1 cellular context compared by ENCODE assay signal in the genomic region with DNA sequence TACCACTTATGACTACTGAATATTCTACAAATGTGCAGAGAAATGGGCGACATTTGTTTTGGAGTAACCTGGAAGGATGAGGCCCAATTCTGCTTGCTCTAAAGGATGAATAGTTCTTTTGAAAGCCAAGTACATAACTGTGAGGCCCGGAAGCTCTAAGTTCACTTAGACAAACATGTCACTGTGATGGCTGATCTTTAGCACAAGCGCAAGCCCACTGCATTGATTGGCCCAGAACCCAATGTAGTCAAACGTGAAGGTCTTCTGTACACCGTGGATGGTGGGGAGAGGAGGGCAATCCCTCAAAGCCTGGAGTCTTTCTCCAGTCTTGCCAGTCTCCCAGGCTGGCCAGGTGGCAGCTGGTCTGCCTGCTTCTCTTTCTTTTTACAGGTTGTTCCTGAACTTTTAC.
TF ChIP-seq lines count a peak whose summit lies in the region.

No MANE protein-coding gene starts in this region.

TF ChIP-seq in HepG2, 621 proteins besides CTCF, POLR2A, EP300 and RAD21 (continued from another document and continues in another):
- TF ChIP-seq, protein P1, sequence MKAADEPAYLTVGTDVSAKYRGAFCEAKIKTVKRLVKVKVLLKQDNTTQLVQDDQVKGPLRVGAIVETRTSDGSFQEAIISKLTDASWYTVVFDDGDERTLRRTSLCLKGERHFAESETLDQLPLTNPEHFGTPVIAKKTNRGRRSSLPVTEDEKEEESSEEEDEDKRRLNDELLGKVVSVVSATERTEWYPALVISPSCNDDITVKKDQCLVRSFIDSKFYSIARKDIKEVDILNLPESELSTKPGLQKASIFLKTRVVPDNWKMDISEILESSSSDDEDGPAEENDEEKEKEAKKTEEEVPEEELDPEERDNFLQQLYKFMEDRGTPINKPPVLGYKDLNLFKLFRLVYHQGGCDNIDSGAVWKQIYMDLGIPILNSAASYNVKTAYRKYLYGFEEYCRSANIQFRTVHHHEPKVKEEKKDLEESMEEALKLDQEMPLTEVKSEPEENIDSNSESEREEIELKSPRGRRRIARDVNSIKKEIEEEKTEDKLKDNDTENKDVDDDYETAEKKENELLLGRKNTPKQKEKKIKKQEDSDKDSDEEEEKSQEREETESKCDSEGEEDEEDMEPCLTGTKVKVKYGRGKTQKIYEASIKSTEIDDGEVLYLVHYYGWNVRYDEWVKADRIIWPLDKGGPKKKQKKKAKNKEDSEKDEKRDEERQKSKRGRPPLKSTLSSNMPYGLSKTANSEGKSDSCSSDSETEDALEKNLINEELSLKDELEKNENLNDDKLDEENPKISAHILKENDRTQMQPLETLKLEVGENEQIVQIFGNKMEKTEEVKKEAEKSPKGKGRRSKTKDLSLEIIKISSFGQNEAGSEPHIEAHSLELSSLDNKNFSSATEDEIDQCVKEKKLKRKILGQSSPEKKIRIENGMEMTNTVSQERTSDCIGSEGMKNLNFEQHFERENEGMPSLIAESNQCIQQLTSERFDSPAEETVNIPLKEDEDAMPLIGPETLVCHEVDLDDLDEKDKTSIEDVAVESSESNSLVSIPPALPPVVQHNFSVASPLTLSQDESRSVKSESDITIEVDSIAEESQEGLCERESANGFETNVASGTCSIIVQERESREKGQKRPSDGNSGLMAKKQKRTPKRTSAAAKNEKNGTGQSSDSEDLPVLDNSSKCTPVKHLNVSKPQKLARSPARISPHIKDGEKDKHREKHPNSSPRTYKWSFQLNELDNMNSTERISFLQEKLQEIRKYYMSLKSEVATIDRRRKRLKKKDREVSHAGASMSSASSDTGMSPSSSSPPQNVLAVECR (CRISPR knock-in tag; IDR thresholded peaks at IDR 0.05; ENCODE audit: borderline replicate concordance): peak; percentile 40; the same call in 1 of the 2 replicates
- no peak for TF ChIP-seq TOPORS (CRISPR knock-in tag; IDR thresholded peaks at IDR 0.05)
- TF ChIP-seq ZBTB37 (CRISPR knock-in tag; IDR thresholded peaks at IDR 0.05): no peak
- no peak for TF ChIP-seq MTF1 (CRISPR knock-in tag; IDR thresholded peaks at IDR 0.05)
- TF ChIP-seq ZNF652 (CRISPR knock-in tag; IDR thresholded peaks at IDR 0.05; ENCODE audit: borderline replicate concordance, low read depth): no peak; the same call in 1 of the 2 replicates
- no peak for TF ChIP-seq ZNF513 (CRISPR knock-in tag; conservative IDR thresholded peaks at IDR 0.05)
- no peak for TF ChIP-seq ZSCAN25 (CRISPR knock-in tag; IDR thresholded peaks at IDR 0.05)
- TF ChIP-seq KMT2B (CRISPR knock-in tag; IDR thresholded peaks at IDR 0.05): 0 out of 2 replicates have a peak, but pooled peaks have one; percentile 32
- TF ChIP-seq CEBPG (CRISPR knock-in tag; IDR thresholded peaks at IDR 0.05): peak; percentile 32
- TF ChIP-seq ZNF883 (CRISPR knock-in tag; IDR thresholded peaks at IDR 0.05; ENCODE audit: not compliant biosample characterization): no peak
- TF ChIP-seq NBN (conservative IDR thresholded peaks at IDR 0.05): no peak
- TF ChIP-seq ZNF569 (CRISPR knock-in tag; IDR thresholded peaks at IDR 0.05; ENCODE audit: borderline replicate concordance): no peak
- no peak for TF ChIP-seq ZKSCAN5 (CRISPR knock-in tag; IDR thresholded peaks at IDR 0.05)
- TF ChIP-seq TMF1 (CRISPR knock-in tag; IDR thresholded peaks at IDR 0.05; ENCODE audit: low read depth): no peak
- TF ChIP-seq ZFAT (CRISPR knock-in tag; conservative IDR thresholded peaks at IDR 0.05): no peak
- TF ChIP-seq TFE3 (CRISPR knock-in tag; IDR thresholded peaks at IDR 0.05): peak; percentile 39; the same call in 1 of the 2 replicates
- no peak for TF ChIP-seq CHD2 (IDR thresholded peaks at IDR 0.05; ENCODE audit: low read depth, low read length)
- TF ChIP-seq ZNF781 (CRISPR knock-in tag; IDR thresholded peaks at IDR 0.05; ENCODE audit: borderline replicate concordance, not compliant biosample characterization): no peak
- TF ChIP-seq CC2D1A (CRISPR knock-in tag; IDR thresholded peaks at IDR 0.05): no peak
- TF ChIP-seq ZSCAN22 (CRISPR knock-in tag; IDR thresholded peaks at IDR 0.05): no peak
- no peak for TF ChIP-seq KLF16 (CRISPR knock-in tag; IDR thresholded peaks at IDR 0.05)
- TF ChIP-seq YEATS2 (CRISPR knock-in tag; IDR thresholded peaks at IDR 0.05; ENCODE audit: borderline replicate concordance): no peak
- no peak for TF ChIP-seq ZNF75D (CRISPR knock-in tag; IDR thresholded peaks at IDR 0.05; ENCODE audit: borderline replicate concordance)
- TF ChIP-seq PLSCR1 (CRISPR knock-in tag; IDR thresholded peaks at IDR 0.05; ENCODE audit: borderline replicate concordance): no peak
- TF ChIP-seq NONO (IDR thresholded peaks at IDR 0.05): no peak
- TF ChIP-seq NONO (CRISPR knock-in tag; conservative IDR thresholded peaks at IDR 0.05): no peak
- TF ChIP-seq TAF15 (IDR thresholded peaks at IDR 0.05; ENCODE audit: low read depth, low read length, poor library complexity, severe bottlenecking): no peak
- no peak for TF ChIP-seq HNRNPLL (IDR thresholded peaks at IDR 0.05; ENCODE audit: low read depth, low read length, poor library complexity, severe bottlenecking)
- TF ChIP-seq ZNF280D (CRISPR knock-in tag; IDR thresholded peaks at IDR 0.05): no peak
- 0 out of 2 replicates have a peak, but pooled peaks have one; percentile 29 for TF ChIP-seq BHLHE40 (IDR thresholded peaks at IDR 0.05; ENCODE audit: low read length)
- TF ChIP-seq ZSCAN29 (CRISPR knock-in tag; conservative IDR thresholded peaks at IDR 0.05): no peak
- no peak; the same call in 1 of the 2 replicates for TF ChIP-seq DMAP1 (CRISPR knock-in tag; IDR thresholded peaks at IDR 0.05)
- TF ChIP-seq SMAD1 (CRISPR knock-in tag; IDR thresholded peaks at IDR 0.05; ENCODE audit: borderline replicate concordance, low read depth): no peak
- no peak for TF ChIP-seq SSRP1 (CRISPR knock-in tag; IDR thresholded peaks at IDR 0.05)
- 0 out of 2 replicates have a peak, but pooled peaks have one; percentile 37 for TF ChIP-seq ZNF879 (CRISPR knock-in tag; IDR thresholded peaks at IDR 0.05)
- no peak for TF ChIP-seq ZNF766 (CRISPR knock-in tag; IDR thresholded peaks at IDR 0.05; ENCODE audit: borderline replicate concordance)
- TF ChIP-seq ZFP36L1 (CRISPR knock-in tag; IDR thresholded peaks at IDR 0.05): no peak
- no peak for TF ChIP-seq MEF2D (CRISPR knock-in tag; IDR thresholded peaks at IDR 0.05)
- TF ChIP-seq ZNF446 (CRISPR knock-in tag; IDR thresholded peaks at IDR 0.05): no peak
- TF ChIP-seq JDP2 (CRISPR knock-in tag; IDR thresholded peaks at IDR 0.05; ENCODE audit: borderline replicate concordance): no peak
- TF ChIP-seq IKZF1 (IDR thresholded peaks at IDR 0.05): no peak
- TF ChIP-seq HDAC2 (CRISPR knock-in tag; IDR thresholded peaks at IDR 0.05): peak; percentile 88
- no peak for TF ChIP-seq ZFP90 (CRISPR knock-in tag; IDR thresholded peaks at IDR 0.05; ENCODE audit: borderline replicate concordance)
- no peak for TF ChIP-seq ZSCAN21 (CRISPR knock-in tag; IDR thresholded peaks at IDR 0.05; ENCODE audit: borderline replicate concordance)
- peak; percentile 37; the same call in 1 of the 2 replicates for TF ChIP-seq THRA (CRISPR knock-in tag; IDR thresholded peaks at IDR 0.05; ENCODE audit: borderline replicate concordance)
- TF ChIP-seq GLI4 (CRISPR knock-in tag; IDR thresholded peaks at IDR 0.05; ENCODE audit: borderline replicate concordance): no peak
- no peak for TF ChIP-seq REPIN1 (CRISPR knock-in tag; IDR thresholded peaks at IDR 0.05; ENCODE audit: borderline replicate concordance, low read depth)
- no peak for TF ChIP-seq NPAS2 (CRISPR knock-in tag; IDR thresholded peaks at IDR 0.05; ENCODE audit: borderline replicate concordance)
- TF ChIP-seq ZNF639 (CRISPR knock-in tag; conservative IDR thresholded peaks at IDR 0.05): no peak
- no peak for TF ChIP-seq HOXA9 (CRISPR knock-in tag; IDR thresholded peaks at IDR 0.05; ENCODE audit: borderline replicate concordance)
- TF ChIP-seq MZF1 (CRISPR knock-in tag; IDR thresholded peaks at IDR 0.05; ENCODE audit: borderline replicate concordance): no peak
- no peak for TF ChIP-seq PHB2 (IDR thresholded peaks at IDR 0.05; ENCODE audit: partially characterized antibody)
- peak; percentile 67; the same call in 1 of the 2 replicates for TF ChIP-seq TBX2 (CRISPR knock-in tag; IDR thresholded peaks at IDR 0.05; ENCODE audit: borderline replicate concordance)
- TF ChIP-seq ZNF570 (CRISPR knock-in tag; IDR thresholded peaks at IDR 0.05; ENCODE audit: borderline replicate concordance): no peak
- no peak for TF ChIP-seq ELF4 (CRISPR knock-in tag; IDR thresholded peaks at IDR 0.05; ENCODE audit: borderline replicate concordance)
- TF ChIP-seq TCF7 (IDR thresholded peaks at IDR 0.05; ENCODE audit: low read depth): peak; percentile 60
- no peak for TF ChIP-seq AKAP8 (CRISPR knock-in tag; IDR thresholded peaks at IDR 0.05)
